Comparison of ENCODE assay signal across 24 cellular contexts in genomic region chr16:83272843-83273242, GRCh38.
"Had no signal": no experiment of that assay in that cellular context is flagged by ENCODE, and none has a peak within 500 bp of the region (broad histone marks: within the 10 kb centered on the region; RNA-seq: fewer than 3 reads in every experiment).

No MANE protein-coding gene starts in this region.

- H3K27me3 ChIP-seq: brain microvascular endothelial cell, dorsolateral prefrontal cortex, esophagus squamous epithelium, heart right ventricle had no signal

- H3K9me3 Mint-ChIP-seq: activated CD4-positive, alpha-beta memory T cell treated with anti-CD3 and anti-CD28 coated beads, Interleukin-2, amount 10 ng/mL, durations not matched to agents 7 days and 5 days; activated CD4-positive, alpha-beta T cell treated with anti-CD3 and anti-CD28 coated beads, Interleukin-2, amount 10 ng/mL, durations not matched to agents 24 days and 14 days; activated T-cell treated with anti-CD3 and anti-CD28 coated beads, Interleukin-2, amount 50 U/mL, for 4 hours; activated T-helper 17 cell treated with anti-CD3 and anti-CD28 coated beads, Interleukin-2, amount 50 U/mL, for 72 hours; central memory CD8-positive, alpha-beta T cell; dendritic cell treated with granulocyte-macrophage colony-stimulating factor and Interleukin-4, amounts not matched to agents 40 ng/mL and 50 ng/mL, for 4 days had no signal

- H3K36me3 Mint-ChIP-seq: activated naive CD8-positive, alpha-beta T cell had no signal

- H3K4me3 Mint-ChIP-seq: activated CD4-positive, alpha-beta memory T cell treated with anti-CD3 and anti-CD28 coated beads, Interleukin-2, amount 10 ng/mL, durations not matched to agents 7 days and 5 days; activated CD4-positive, alpha-beta T cell treated with anti-CD3 and anti-CD28 coated beads for 36 hours; activated CD4-positive, alpha-beta T cell treated with anti-CD3 and anti-CD28 coated beads, Interleukin-2, amount 10 ng/mL, durations not matched to agents 24 days and 14 days; activated naive CD8-positive, alpha-beta T cell; activated T-cell treated with anti-CD3 and anti-CD28 coated beads, Interleukin-2, amount 50 U/mL, for 4 hours; activated T-helper 17 cell treated with anti-CD3 and anti-CD28 coated beads, Interleukin-2, amount 50 U/mL, for 72 hours; central memory CD8-positive, alpha-beta T cell; dendritic cell treated with granulocyte-macrophage colony-stimulating factor and Interleukin-4, amounts not matched to agents 40 ng/mL and 50 ng/mL, for 4 days had no signal

- H3K4me1 Mint-ChIP-seq: activated CD4-positive, alpha-beta memory T cell treated with anti-CD3 and anti-CD28 coated beads, Interleukin-2, amount 10 ng/mL, durations not matched to agents 7 days and 5 days; activated CD4-positive, alpha-beta T cell treated with anti-CD3 and anti-CD28 coated beads for 36 hours; activated CD4-positive, alpha-beta T cell treated with anti-CD3 and anti-CD28 coated beads, Interleukin-2, amount 10 ng/mL, durations not matched to agents 24 days and 14 days; activated T-helper 17 cell treated with anti-CD3 and anti-CD28 coated beads, Interleukin-2, amount 50 U/mL, for 72 hours; central memory CD8-positive, alpha-beta T cell had no signal

- H3K9me3 ChIP-seq: esophagus squamous epithelium, heart right ventricle had no signal

- DNase-seq: activated CD4-positive, alpha-beta memory T cell treated with anti-CD3 and anti-CD28 coated beads, Interleukin-2, amount 10 ng/mL, durations not matched to agents 7 days and 5 days; activated CD4-positive, alpha-beta T cell treated with anti-CD3 and anti-CD28 coated beads for 36 hours; activated CD4-positive, alpha-beta T cell treated with anti-CD3 and anti-CD28 coated beads, Interleukin-2, amount 10 ng/mL, durations not matched to agents 24 days and 14 days; activated CD4-positive, CD25-positive, alpha-beta regulatory T cell; activated CD4-positive, CD25-positive, alpha-beta regulatory T cell treated with anti-CD3 and anti-CD28 coated beads, Interleukin-2, amount 50 U/mL, for 72 hours; activated effector memory CD4-positive, alpha-beta T cell treated with Interleukin-2 at 50 U/mL for 16 hours; activated gamma-delta T cell treated with Interleukin-2 at 50 U/mL for 16 hours; activated naive CD4-positive, alpha-beta T cell treated with anti-CD3 and anti-CD28 coated beads, Interleukin-2, amount 50 U/mL, for 16 hours; activated naive CD4-positive, alpha-beta T cell treated with Interleukin-2 at 50 U/mL for 16 hours; activated T-cell treated with anti-CD3 and anti-CD28 coated beads, Interleukin-2, amount 50 U/mL, for 4 hours; amniotic stem cell; effector memory CD4-positive, alpha-beta T cell; erythroblast; esophagus squamous epithelium; glutamatergic neuron; heart right ventricle; T-helper 2 cell had no signal

- H3K4me3 ChIP-seq: coronary artery, dorsolateral prefrontal cortex, esophagus squamous epithelium, heart right ventricle had no signal

- ATAC-seq: activated CD4-positive, alpha-beta T cell treated with anti-CD3 and anti-CD28 coated beads for 36 hours; activated T-cell treated with anti-CD3 and anti-CD28 coated beads, Interleukin-2, amount 50 U/mL, for 4 hours; activated T-helper 17 cell treated with anti-CD3 and anti-CD28 coated beads, Interleukin-2, amount 50 U/mL, for 72 hours; heart right ventricle had no signal

- H3K27me3 Mint-ChIP-seq: activated CD4-positive, alpha-beta memory T cell treated with anti-CD3 and anti-CD28 coated beads, Interleukin-2, amount 10 ng/mL, durations not matched to agents 7 days and 5 days; activated CD4-positive, alpha-beta T cell treated with anti-CD3 and anti-CD28 coated beads for 36 hours; activated CD4-positive, alpha-beta T cell treated with anti-CD3 and anti-CD28 coated beads, Interleukin-2, amount 10 ng/mL, durations not matched to agents 24 days and 14 days had no signal

- H3K27ac ChIP-seq: brain microvascular endothelial cell, coronary artery, esophagus squamous epithelium, heart right ventricle had no signal

- H3K27ac Mint-ChIP-seq: activated CD4-positive, alpha-beta memory T cell treated with anti-CD3 and anti-CD28 coated beads, Interleukin-2, amount 10 ng/mL, durations not matched to agents 7 days and 5 days; activated CD4-positive, alpha-beta T cell treated with anti-CD3 and anti-CD28 coated beads for 36 hours; activated CD4-positive, alpha-beta T cell treated with anti-CD3 and anti-CD28 coated beads, Interleukin-2, amount 10 ng/mL, durations not matched to agents 24 days and 14 days; activated naive CD8-positive, alpha-beta T cell; activated T-helper 17 cell treated with anti-CD3 and anti-CD28 coated beads, Interleukin-2, amount 50 U/mL, for 72 hours; dendritic cell treated with granulocyte-macrophage colony-stimulating factor and Interleukin-4, amounts not matched to agents 40 ng/mL and 50 ng/mL, for 4 days had no signal

- H3K4me1 ChIP-seq: esophagus squamous epithelium, heart right ventricle had no signal
